Comparison of ENCODE assay signal across 22 cellular contexts in the genomic region with DNA sequence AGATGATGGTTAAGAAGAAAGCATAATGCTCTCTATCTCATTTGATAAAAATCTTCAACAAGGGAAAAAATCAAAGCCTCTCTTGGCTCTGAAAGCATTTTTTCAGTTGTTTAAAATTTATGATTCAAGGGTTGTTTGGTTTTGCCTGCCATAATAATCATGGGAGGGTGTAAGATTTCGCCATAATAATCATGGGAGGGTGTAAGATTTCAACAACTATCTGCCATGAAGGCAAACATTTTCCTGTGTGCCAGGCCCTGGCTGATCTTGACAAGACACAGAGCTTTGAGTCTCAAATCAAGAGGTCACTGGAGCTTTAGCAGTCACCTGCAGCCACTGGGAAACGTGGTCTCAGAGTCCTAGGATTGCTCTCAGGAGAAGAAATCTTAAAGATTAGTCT.
DNase-seq lines count a peak whose midpoint lies in the region; ATAC-seq and TF ChIP-seq lines count a peak whose summit lies in the region.
"Had no signal": no experiment of that assay in that cellular context is flagged by ENCODE, and none has a peak within 500 bp of the region (broad histone marks: within the 10 kb centered on the region; RNA-seq: fewer than 3 reads in every experiment).

No MANE protein-coding gene starts in this region.

- POLR2A ChIA-PET in activated CD8-positive, alpha-beta T cell treated with anti-CD3 and anti-CD28 coated beads for 36 hours (lab: Charles Lee): no interaction called here

- H3K27ac ChIP-seq in RWPE2 (ENCODE audit: poor library complexity, severe bottlenecking): peak overlapping the region; percentile 21
- peak overlapping the region; percentile 37 for H3K27ac ChIP-seq in skeletal muscle tissue (ENCODE audit: low read depth, low read length)
- H3K27ac ChIP-seq: ascending aorta, BLaER1, vagina, VCaP had no signal

- no peaks in the 10 kb centered on the region for H3K9me3 Mint-ChIP-seq in activated CD8-positive, alpha-beta T cell treated with anti-CD3 and anti-CD28 coated beads for 36 hours
- H3K9me3 Mint-ChIP-seq: endodermal cell; nephron progenitor cell; T-helper 1 cell treated with Interleukin-12 subunit alpha and Interleukin-12 subunit beta and Interleukin-4 antibody, amounts not matched to agents 30 μg/mL and 1 μg/mL, for 36 hours had no signal

- H3K4me3 Mint-ChIP-seq in activated CD8-positive, alpha-beta T cell treated with anti-CD3 and anti-CD28 coated beads for 36 hours: no peak overlapping the region
- H3K4me3 Mint-ChIP-seq: endodermal cell; memory B cell; nephron progenitor cell; T-helper 1 cell treated with Interleukin-12 subunit alpha and Interleukin-12 subunit beta and Interleukin-4 antibody, amounts not matched to agents 30 μg/mL and 1 μg/mL, for 36 hours had no signal

- no peaks in the 10 kb centered on the region for H3K36me3 ChIP-seq in RWPE2 (ENCODE audit: low read depth)
- no peaks in the 10 kb centered on the region for H3K36me3 ChIP-seq in skeletal muscle tissue (ENCODE audit: control insufficient read depth in 3 of 3, insufficient read depth in 3 of 3, low read length in 3 of 3)
- H3K36me3 ChIP-seq: ascending aorta, BLaER1, vagina had no signal

- no peak overlapping the region for H3K4me3 ChIP-seq in RWPE2 (ENCODE audit: severe bottlenecking)
- no peak overlapping the region for H3K4me3 ChIP-seq in skeletal muscle tissue (ENCODE audit: low read length in 3 of 3)
- H3K4me3 ChIP-seq: ascending aorta, BLaER1, vagina had no signal

- TF ChIP-seq CTCF in RWPE2 (IDR thresholded peaks at IDR 0.05; ENCODE audit: poor library complexity, severe bottlenecking): no peak
- TF ChIP-seq CTCF in activated CD8-positive, alpha-beta T cell treated with anti-CD3 and anti-CD28 coated beads for 36 hours (IDR thresholded peaks at IDR 0.05): no peak

- no peak overlapping the region for H3K9ac ChIP-seq in skeletal muscle tissue (ENCODE audit: low read depth in 1 of 3, low read length in 3 of 3)
- H3K9ac ChIP-seq: BLaER1 had no signal

- no peaks in the 10 kb centered on the region for H3K27me3 ChIP-seq in RWPE2 (ENCODE audit: insufficient read depth, poor library complexity, severe bottlenecking)
- no peaks in the 10 kb centered on the region for H3K27me3 ChIP-seq in skeletal muscle tissue (ENCODE audit: control insufficient read depth in 3 of 3, insufficient read depth in 3 of 3, low read length in 3 of 3)
- H3K27me3 ChIP-seq: ascending aorta, BLaER1, vagina had no signal

- ATAC-seq in RWPE2 (ENCODE audit: low read depth): no peak
- no peak for ATAC-seq in GM21360 (IDR thresholded peaks at IDR 0.05; ENCODE audit: unreplicated experiment)
- no peak for ATAC-seq in activated CD8-positive, alpha-beta T cell treated with anti-CD3 and anti-CD28 coated beads for 36 hours

- peaks cover 10% of the 10 kb centered on the region for H3K4me1 ChIP-seq in RWPE2 (ENCODE audit: insufficient read depth, poor library complexity, severe bottlenecking)
- H3K4me1 ChIP-seq in skeletal muscle tissue (ENCODE audit: control insufficient read depth in 3 of 3, insufficient read depth in 3 of 3, low read length in 3 of 3): peaks cover 17 to 25% (median 20%) of the 10 kb centered on the region in 3 donors
- H3K4me1 ChIP-seq: vagina had no signal

- H3K27ac Mint-ChIP-seq in activated CD8-positive, alpha-beta T cell treated with anti-CD3 and anti-CD28 coated beads for 36 hours: no peak overlapping the region
- H3K27ac Mint-ChIP-seq: endodermal cell; memory B cell; nephron progenitor cell; T-helper 1 cell treated with Interleukin-12 subunit alpha and Interleukin-12 subunit beta and Interleukin-4 antibody, amounts not matched to agents 30 μg/mL and 1 μg/mL, for 36 hours had no signal

- DNase-seq in NCI-H2171 treated with DMSO at 0.1 percent for 48 hours (lab: John Stamatoyannopoulos, UW): peak; percentile 26
- DNase-seq in NCI-H2171 (lab: John Stamatoyannopoulos, UW): no peak
- no peak for DNase-seq in RWPE2 (ENCODE audit: low spot score)
- DNase-seq in fibroblast of peridontal ligament (ENCODE audit: extremely low read depth): peak; percentile 85
- no peak for DNase-seq in stimulated activated CD4-positive, alpha-beta T cell treated with anti-CD3 and anti-CD28 coated beads, Interleukin-12 subunit alpha, Interleukin-12 subunit beta, amount 100 ng/mL, for 4 hours
- DNase-seq in activated CD8-positive, alpha-beta T cell treated with anti-CD3 and anti-CD28 coated beads for 36 hours: no peak
- DNase-seq: activated T-cell treated with anti-CD3 and anti-CD28 coated beads for 4 hours, endodermal cell, GF-D8, NCI-H1092, NCI-H2107, NCI-H748 treated with DMSO at 0.1 percent for 48 hours, nephron progenitor cell, substantia nigra had no signal

- H3K4me1 Mint-ChIP-seq in activated CD8-positive, alpha-beta T cell treated with anti-CD3 and anti-CD28 coated beads for 36 hours (ENCODE audit: low read depth): peaks cover 7% of the 10 kb centered on the region
- H3K4me1 Mint-ChIP-seq: memory B cell, nephron progenitor cell had no signal

- CTCF ChIA-PET in activated CD8-positive, alpha-beta T cell treated with anti-CD3 and anti-CD28 coated beads for 36 hours (lab: Charles Lee): interaction anchor here (1.2 kb wide), 1 partner anchor 331 kb away, joined by 3 read pairs; no protein-coding TSS in a partner anchor

- H3K36me3 Mint-ChIP-seq in activated CD8-positive, alpha-beta T cell treated with anti-CD3 and anti-CD28 coated beads for 36 hours (ENCODE audit: low read depth): no peaks in the 10 kb centered on the region
- H3K36me3 Mint-ChIP-seq: memory B cell had no signal

- H3K9me3 ChIP-seq in RWPE2 (ENCODE audit: severe bottlenecking): no peaks in the 10 kb centered on the region
- no peaks in the 10 kb centered on the region for H3K9me3 ChIP-seq in skeletal muscle tissue (ENCODE audit: control insufficient read depth in 3 of 3, low read length in 3 of 3)
- H3K9me3 ChIP-seq: ascending aorta, BLaER1, vagina had no signal

- no peaks in the 10 kb centered on the region for H3K27me3 Mint-ChIP-seq in activated CD8-positive, alpha-beta T cell treated with anti-CD3 and anti-CD28 coated beads for 36 hours
- H3K27me3 Mint-ChIP-seq: memory B cell had no signal

- intact Hi-C loops in activated CD8-positive, alpha-beta T cell treated with anti-CD3 and anti-CD28 coated beads for 36 hours (cut with micrococcal nuclease): no loop called here

Comparison
In these comparisons a context has a peak if more than half of its experiments do, and no peak if none do; other contexts are left out.
1. DNase-seq: peak in NCI-H2171 treated with DMSO at 0.1 percent for 48 hours (single experiment) and fibroblast of peridontal ligament (single experiment); none in NCI-H2171 (single experiment), RWPE2 (single experiment), stimulated activated CD4-positive, alpha-beta T cell treated with anti-CD3 and anti-CD28 coated beads, Interleukin-12 subunit alpha, Interleukin-12 subunit beta, amount 100 ng/mL, for 4 hours (single experiment) and activated CD8-positive, alpha-beta T cell treated with anti-CD3 and anti-CD28 coated beads for 36 hours (single experiment).